In genomic region chr14:103056322-103057027, GRCh38 we compare ENCODE assay signal across 1 cellular context.
TF ChIP-seq lines count a peak whose summit lies in the region.

No MANE protein-coding gene starts in this region.

TF ChIP-seq in IMR-90, 13 proteins besides CTCF, POLR2A, EP300 and RAD21:
- TF ChIP-seq MAFK (IDR thresholded peaks at IDR 0.05; ENCODE audit: low read depth, low read length) (no peak), CHD1 (IDR thresholded peaks at IDR 0.05; ENCODE audit: low read depth, low read length) (0 out of 2 replicates have a peak, but pooled peaks have one; percentile 28), USF2 (IDR thresholded peaks at IDR 0.05; ENCODE audit: low read depth, low read length) (no peak), CEBPB (IDR thresholded peaks at IDR 0.05; ENCODE audit: low read depth, low read length) (no peak)
- TF ChIP-seq, protein P1, sequence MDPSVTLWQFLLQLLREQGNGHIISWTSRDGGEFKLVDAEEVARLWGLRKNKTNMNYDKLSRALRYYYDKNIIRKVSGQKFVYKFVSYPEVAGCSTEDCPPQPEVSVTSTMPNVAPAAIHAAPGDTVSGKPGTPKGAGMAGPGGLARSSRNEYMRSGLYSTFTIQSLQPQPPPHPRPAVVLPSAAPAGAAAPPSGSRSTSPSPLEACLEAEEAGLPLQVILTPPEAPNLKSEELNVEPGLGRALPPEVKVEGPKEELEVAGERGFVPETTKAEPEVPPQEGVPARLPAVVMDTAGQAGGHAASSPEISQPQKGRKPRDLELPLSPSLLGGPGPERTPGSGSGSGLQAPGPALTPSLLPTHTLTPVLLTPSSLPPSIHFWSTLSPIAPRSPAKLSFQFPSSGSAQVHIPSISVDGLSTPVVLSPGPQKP (IDR thresholded peaks at IDR 0.05; ENCODE audit: borderline replicate concordance, low read depth, low read length), result no peak
